39 cellular contexts compared by ENCODE assay signal in genomic region chr19:33587150-33587549, GRCh38. TPM values are rescaled to one million over a fixed set of nuclear protein-coding genes. Genes with fewer than 3 reads are reported as not detected.
"Had no signal": no experiment of that assay in that cellular context is flagged by ENCODE, and none has a peak within 500 bp of the region (broad histone marks: within the 10 kb centered on the region; RNA-seq: fewer than 3 reads in every experiment).

No MANE protein-coding gene starts in this region.

- H3K36me3 Mint-ChIP-seq: activated naive CD4-positive, alpha-beta T cell treated with anti-CD3 and anti-CD28 coated beads, Interleukin-2, amount 10 ng/mL, durations not matched to agents 7 days and 5 days; activated naive CD4-positive, alpha-beta T cell treated with anti-CD3 and anti-CD28 coated beads, Interleukin-2, amount 50 U/mL, for 24 hours; activated naive CD8-positive, alpha-beta T cell treated with anti-CD3 and anti-CD28 coated beads for 36 hours; activated naive CD8-positive, alpha-beta T cell treated with anti-CD3 and anti-CD28 coated beads, Interleukin-2, amount 10 ng/mL, durations not matched to agents 7 days and 5 days; brain had no signal

- H3K4me3 Mint-ChIP-seq: activated naive CD4-positive, alpha-beta T cell treated with anti-CD3 and anti-CD28 coated beads for 36 hours; activated naive CD4-positive, alpha-beta T cell treated with anti-CD3 and anti-CD28 coated beads, Interleukin-2, amount 10 ng/mL, durations not matched to agents 7 days and 5 days; activated naive CD4-positive, alpha-beta T cell treated with anti-CD3 and anti-CD28 coated beads, Interleukin-2, amount 50 U/mL, for 24 hours; activated naive CD8-positive, alpha-beta T cell; activated naive CD8-positive, alpha-beta T cell treated with anti-CD3 and anti-CD28 coated beads for 36 hours; activated naive CD8-positive, alpha-beta T cell treated with anti-CD3 and anti-CD28 coated beads, Interleukin-2, amount 10 ng/mL, durations not matched to agents 7 days and 5 days; activated naive CD8-positive, alpha-beta T cell treated with anti-CD3 and anti-CD28 coated beads, Interleukin-2, amount 50 U/mL, for 24 hours; activated T-cell treated with anti-CD3 and anti-CD28 coated beads, Interleukin-2, amount 50 U/mL, for 24 hours; activated T-cell treated with anti-CD3 and anti-CD28 coated beads, Interleukin-2, amount 50 U/mL, for 4 hours; activated T-cell treated with anti-CD3 and anti-CD28 coated beads, Interleukin-2, amount 50 U/mL, for 72 hours; activated T-helper 1 cell treated with anti-CD3 and anti-CD28 coated beads, Interleukin-12 subunit alpha, Interleukin-12 subunit beta, Interleukin-2, Interleukin-4 antibody, amounts not matched to agents 30 ng/mL and 10 ng/mL and 1 ng/mL, durations not matched to agents 14 hours and 24 hours and 36 hours; activated T-helper 17 cell treated with anti-CD3 and anti-CD28 coated beads, Interleukin-2, amount 50 U/mL, for 72 hours; brain; central memory CD8-positive, alpha-beta T cell had no signal

- H3K9me3 ChIP-seq: adrenal gland had no signal

- H3K27me3 ChIP-seq: adrenal gland, ascending aorta, body of pancreas, brain microvascular endothelial cell, breast epithelium, cardiac muscle cell had no signal

- FAIRE-seq: astrocyte, bronchial epithelial cell had no signal

- ATAC-seq: activated naive CD4-positive, alpha-beta T cell treated with anti-CD3 and anti-CD28 coated beads, Interleukin-2, amount 50 U/mL, for 72 hours; activated naive CD8-positive, alpha-beta T cell treated with anti-CD3 and anti-CD28 coated beads, Interleukin-2, amount 50 U/mL, for 24 hours; activated T-cell treated with anti-CD3 and anti-CD28 coated beads, Interleukin-2, amount 50 U/mL, for 4 hours; activated T-cell treated with anti-CD3 and anti-CD28 coated beads, Interleukin-2, amount 50 U/mL, for 72 hours; activated T-helper 17 cell treated with anti-CD3 and anti-CD28 coated beads, Interleukin-2, amount 50 U/mL, for 72 hours; body of pancreas had no signal

- H3K27me3 Mint-ChIP-seq: activated naive CD4-positive, alpha-beta T cell treated with anti-CD3 and anti-CD28 coated beads, Interleukin-2, amount 10 ng/mL, durations not matched to agents 7 days and 5 days; activated naive CD8-positive, alpha-beta T cell; activated naive CD8-positive, alpha-beta T cell treated with anti-CD3 and anti-CD28 coated beads, Interleukin-2, amount 10 ng/mL, durations not matched to agents 7 days and 5 days; activated naive CD8-positive, alpha-beta T cell treated with anti-CD3 and anti-CD28 coated beads, Interleukin-2, amount 50 U/mL, for 24 hours; activated T-helper 17 cell treated with anti-CD3 and anti-CD28 coated beads, Interleukin-2, amount 50 U/mL, for 72 hours had no signal

- H3K36me3 ChIP-seq: adrenal gland, ascending aorta, brain microvascular endothelial cell, breast epithelium, cardiac muscle cell had no signal

- H3K4me1 Mint-ChIP-seq: activated naive CD4-positive, alpha-beta T cell treated with anti-CD3 and anti-CD28 coated beads, Interleukin-2, amount 10 ng/mL, durations not matched to agents 7 days and 5 days; activated naive CD4-positive, alpha-beta T cell treated with anti-CD3 and anti-CD28 coated beads, Interleukin-2, amount 50 U/mL, for 24 hours; activated naive CD8-positive, alpha-beta T cell treated with anti-CD3 and anti-CD28 coated beads for 36 hours; activated naive CD8-positive, alpha-beta T cell treated with anti-CD3 and anti-CD28 coated beads, Interleukin-2, amount 10 ng/mL, durations not matched to agents 7 days and 5 days; activated naive CD8-positive, alpha-beta T cell treated with anti-CD3 and anti-CD28 coated beads, Interleukin-2, amount 50 U/mL, for 24 hours; activated T-helper 17 cell treated with anti-CD3 and anti-CD28 coated beads, Interleukin-2, amount 50 U/mL, for 72 hours; brain; central memory CD8-positive, alpha-beta T cell had no signal

- H3K27ac Mint-ChIP-seq: activated naive CD4-positive, alpha-beta T cell treated with anti-CD3 and anti-CD28 coated beads for 36 hours; activated naive CD4-positive, alpha-beta T cell treated with anti-CD3 and anti-CD28 coated beads, Interleukin-2, amount 10 ng/mL, durations not matched to agents 7 days and 5 days; activated naive CD4-positive, alpha-beta T cell treated with anti-CD3 and anti-CD28 coated beads, Interleukin-2, amount 50 U/mL, for 24 hours; activated naive CD4-positive, alpha-beta T cell treated with anti-CD3 and anti-CD28 coated beads, Interleukin-2, amount 50 U/mL, for 72 hours; activated naive CD8-positive, alpha-beta T cell; activated naive CD8-positive, alpha-beta T cell treated with anti-CD3 and anti-CD28 coated beads for 36 hours; activated naive CD8-positive, alpha-beta T cell treated with anti-CD3 and anti-CD28 coated beads, Interleukin-2, amount 10 ng/mL, durations not matched to agents 7 days and 5 days; activated naive CD8-positive, alpha-beta T cell treated with anti-CD3 and anti-CD28 coated beads, Interleukin-2, amount 50 U/mL, for 24 hours; activated T-cell treated with anti-CD3 and anti-CD28 coated beads, Interleukin-2, amount 50 U/mL, for 24 hours; activated T-cell treated with anti-CD3 and anti-CD28 coated beads, Interleukin-2, amount 50 U/mL, for 72 hours; activated T-helper 1 cell treated with anti-CD3 and anti-CD28 coated beads, Interleukin-12 subunit alpha, Interleukin-12 subunit beta, Interleukin-2, Interleukin-4 antibody, amounts not matched to agents 30 ng/mL and 10 ng/mL and 1 ng/mL, durations not matched to agents 14 hours and 24 hours and 36 hours; activated T-helper 17 cell treated with anti-CD3 and anti-CD28 coated beads, Interleukin-2, amount 50 U/mL, for 72 hours; activated T-helper 2 cell treated with anti-CD3 and anti-CD28 coated beads, Interferon-gamma antibody, Interleukin-2, Interleukin-4, amounts not matched to agents 10 μg/mL and 5 μg/mL and 100 μg/mL, durations not matched to agents 14 hours and 24 hours and 36 hours; brain had no signal

- DNase-seq: activated effector memory CD4-positive, alpha-beta T cell treated with anti-CD3 and anti-CD28 coated beads, Interleukin-2, amount 50 U/mL, for 16 hours; activated effector memory CD4-positive, alpha-beta T cell treated with Interleukin-2 at 50 U/mL for 16 hours; activated gamma-delta T cell; activated gamma-delta T cell treated with Interleukin-2 at 50 U/mL for 16 hours; activated naive CD4-positive, alpha-beta T cell; activated naive CD4-positive, alpha-beta T cell treated with anti-CD3 and anti-CD28 coated beads for 36 hours; activated naive CD4-positive, alpha-beta T cell treated with anti-CD3 and anti-CD28 coated beads, Interleukin-2, amount 10 ng/mL, durations not matched to agents 7 days and 5 days; activated naive CD4-positive, alpha-beta T cell treated with anti-CD3 and anti-CD28 coated beads, Interleukin-2, amount 50 U/mL, for 16 hours; activated naive CD4-positive, alpha-beta T cell treated with Interleukin-2 at 50 U/mL for 16 hours; activated naive CD8-positive, alpha-beta T cell treated with anti-CD3 and anti-CD28 coated beads for 36 hours; activated naive CD8-positive, alpha-beta T cell treated with anti-CD3 and anti-CD28 coated beads, Interleukin-2, amount 10 ng/mL, durations not matched to agents 7 days and 5 days; activated naive CD8-positive, alpha-beta T cell treated with anti-CD3 and anti-CD28 coated beads, Interleukin-2, amount 50 U/mL, for 24 hours; activated T-cell treated with anti-CD3 and anti-CD28 coated beads, Interleukin-2, amount 50 U/mL, for 24 hours; activated T-cell treated with anti-CD3 and anti-CD28 coated beads, Interleukin-2, amount 50 U/mL, for 4 hours; activated T-cell treated with anti-CD3 and anti-CD28 coated beads, Interleukin-2, amount 50 U/mL, for 48 hours; activated T-cell treated with anti-CD3 and anti-CD28 coated beads, Interleukin-2, amount 50 U/mL, for 72 hours; adrenal gland; amniotic stem cell; amygdala; anterior cingulate cortex; aorta; body of pancreas; brain microvascular endothelial cell; caudate nucleus; central memory CD4-positive, alpha-beta T cell; cerebellar nuclear complex had no signal

- H3K4me3 ChIP-seq: adrenal gland, ascending aorta, body of pancreas, breast epithelium, cardiac muscle cell had no signal

- H3K27ac ChIP-seq: adrenal gland, ascending aorta, body of pancreas, brain microvascular endothelial cell, breast epithelium, cardiac muscle cell had no signal

- H3K4me1 ChIP-seq: adrenal gland, ascending aorta, body of pancreas, breast epithelium had no signal

RNA-seq across cellular contexts. Expression of gene CHST8, which starts 34.6 kb away (rescaled TPM):
- total RNA-seq: activated naive CD4-positive, alpha-beta T cell treated with anti-CD3 and anti-CD28 coated beads for 36 hours; activated naive CD4-positive, alpha-beta T cell treated with anti-CD3 and anti-CD28 coated beads, Interleukin-2, amount 50 U/mL, for 72 hours; activated naive CD8-positive, alpha-beta T cell treated with anti-CD3 and anti-CD28 coated beads for 36 hours; activated naive CD8-positive, alpha-beta T cell treated with anti-CD3 and anti-CD28 coated beads, Interleukin-2, amount 10 ng/mL, durations not matched to agents 7 days and 5 days; activated T-cell treated with anti-CD3 and anti-CD28 coated beads, Interleukin-2, amount 50 U/mL, for 4 hours; activated T-cell treated with anti-CD3 and anti-CD28 coated beads, Interleukin-2, amount 50 U/mL, for 72 hours; activated T-helper 1 cell treated with anti-CD3 and anti-CD28 coated beads, Interleukin-12 subunit alpha, Interleukin-12 subunit beta, Interleukin-2, Interleukin-4 antibody, amounts not matched to agents 30 ng/mL and 10 ng/mL and 1 ng/mL, durations not matched to agents 14 hours and 24 hours and 36 hours; activated T-helper 17 cell treated with anti-CD3 and anti-CD28 coated beads, Interleukin-2, amount 50 U/mL, for 72 hours; activated T-helper 2 cell treated with anti-CD3 and anti-CD28 coated beads, Interferon-gamma antibody, Interleukin-2, Interleukin-4, amounts not matched to agents 10 μg/mL and 5 μg/mL and 100 μg/mL, durations not matched to agents 14 hours and 24 hours and 36 hours; ascending aorta; astrocyte had no signal
